In genomic region chr22:42257386-42257785, GRCh38 we compare ENCODE assay signal across 21 cellular contexts. TPM values are rescaled to one million over a fixed set of nuclear protein-coding genes. Genes with fewer than 3 reads are reported as not detected.
DNase-seq lines count a peak whose midpoint lies in the region; ATAC-seq and TF ChIP-seq lines count a peak whose summit lies in the region.
"Had no signal": no experiment of that assay in that cellular context is flagged by ENCODE, and none has a peak within 500 bp of the region (broad histone marks: within the 10 kb centered on the region; RNA-seq: fewer than 3 reads in every experiment).

No MANE protein-coding gene starts in this region.

- H3K4me3 Mint-ChIP-seq in CD4-positive, alpha-beta memory T cell: peak overlapping the region in 3 of 8 donors; percentile 3 to 54 (median 47)
- H3K4me3 Mint-ChIP-seq in endothelial cell (ENCODE audit: unreplicated experiment) (no peak overlapping the region), progenitor cell of endocrine pancreas (ENCODE audit: low read depth) (no peak overlapping the region)

- BruUV-seq in IMR-90 (replicated peaks; lab: Mats Ljungman, UMichigan): no TSS peak

- no peak overlapping the region for H2AK9ac ChIP-seq in IMR-90 (replicated peaks; ENCODE audit: low read depth, low read length, poor library complexity)

- dilution Hi-C loops in IMR-90 (cut with HindIII; ENCODE audit: low sequenced_read_pairs, unreplicated experiment): no loop called here

- H3K79me1 ChIP-seq in IMR-90 (ENCODE audit: low read depth in 1 of 2, low read length in 2 of 2): peaks cover 47 to 83% of the 10 kb centered on the region in 2 experiments

- no peak overlapping the region for H3K4me3 ChIP-seq in CD4-positive, alpha-beta memory T cell (ENCODE audit: low read length in 2 of 2)
- H3K4me3 ChIP-seq in IMR-90 (ENCODE audit: insufficient read depth, low read depth, low read length): no peak overlapping the region
- H3K4me3 ChIP-seq: A549 had no signal

- peak overlapping the region in 4 of 7 donors; percentile 4 to 81 (median 58) for H3K27ac Mint-ChIP-seq in CD4-positive, alpha-beta memory T cell
- H3K27ac Mint-ChIP-seq in endothelial cell (ENCODE audit: unreplicated experiment) (peak overlapping the region; percentile 13), progenitor cell of endocrine pancreas (peak overlapping the region; percentile 14)

- CTCF ChIA-PET in CD4-positive, alpha-beta memory T cell (lab: Charles Lee; ENCODE audit: partially characterized antibody): interaction anchor here (1.4 kb wide), 1 partner anchor 166 kb away, joined by 6 read pairs; the partner anchor contains the start of gene NDUFA6
- CTCF ChIA-PET in IMR-90 (lab: Yijun Ruan, JAX): interaction anchor here (1.2 kb wide), 1 partner anchor 10 kb away, joined by 4 read pairs; no protein-coding TSS in a partner anchor

- H2BK120ac ChIP-seq in IMR-90 (ENCODE audit: low read depth, low read length): no peak overlapping the region

- H3K27me3 Mint-ChIP-seq in CD4-positive, alpha-beta memory T cell: no peaks in the 10 kb centered on the region
- H3K27me3 Mint-ChIP-seq in endothelial cell (ENCODE audit: unreplicated experiment): no peaks in the 10 kb centered on the region
- H3K27me3 Mint-ChIP-seq in progenitor cell of endocrine pancreas: no peaks in the 10 kb centered on the region

- H3K9ac ChIP-seq in IMR-90 (ENCODE audit: low read depth, low read length): no peak overlapping the region
- H3K9ac ChIP-seq: KMS-11 had no signal

- peaks cover 80% of the 10 kb centered on the region for H4K20me1 ChIP-seq in IMR-90 (ENCODE audit: insufficient read depth, low read length)

- no peak overlapping the region for H4K8ac ChIP-seq in IMR-90 (ENCODE audit: low read depth in 2 of 2, low read length in 2 of 2)

- H3K27me3 ChIP-seq in CD4-positive, alpha-beta memory T cell (ENCODE audit: insufficient read depth, low read length): no peaks in the 10 kb centered on the region
- no peaks in the 10 kb centered on the region for H3K27me3 ChIP-seq in IMR-90 (ENCODE audit: control insufficient read depth, insufficient read depth, low read length)

- intact Hi-C loops in CD4-positive, alpha-beta memory T cell (cut with micrococcal nuclease): loop anchor here (5.0 kb wide), 1 partner anchor 40 kb away; no protein-coding TSS in a partner anchor
- intact Hi-C loops in IMR-90 (cut with micrococcal nuclease): loop anchor here (5.0 to 10.0 kb wide), 2 partner anchors 40 to 163 kb away; partner anchors contain the start of gene NDUFA6

- POLR2A ChIA-PET in CD4-positive, alpha-beta memory T cell (lab: Charles Lee; ENCODE audit: partially characterized antibody): no interaction called here
- POLR2A ChIA-PET in IMR-90 (lab: Charles Lee; ENCODE audit: unreplicated experiment): no interaction called here

- no peak overlapping the region for H2BK5ac ChIP-seq in IMR-90 (ENCODE audit: low read depth, low read length, poor library complexity, severe bottlenecking)

- H3K4me1 ChIP-seq in CD4-positive, alpha-beta memory T cell (ENCODE audit: insufficient read depth, low read length): peaks cover 72% of the 10 kb centered on the region
- peaks cover 13% of the 10 kb centered on the region for H3K4me1 ChIP-seq in IMR-90 (ENCODE audit: control insufficient read depth, insufficient read depth, low read length)

- peaks cover 15% of the 10 kb centered on the region for H3K9me1 ChIP-seq in IMR-90 (ENCODE audit: insufficient read depth, low read length)

- WGBS in IMR-90 (ENCODE audit: extremely low coverage in 2 of 2, insufficient read length in 1 of 2), 2 experiments: no CpG with 5 or more reads among the region's 2 CpGs

- no peak overlapping the region for H3K14ac ChIP-seq in IMR-90 (replicated peaks; ENCODE audit: low read depth, low read length)

- no peak for TF ChIP-seq RAD21 in IMR-90 (IDR thresholded peaks at IDR 0.05; ENCODE audit: low read length)

- no peak overlapping the region for H3K27ac ChIP-seq in CD4-positive, alpha-beta memory T cell (ENCODE audit: low read depth, low read length)
- H3K27ac ChIP-seq in IMR-90 (ENCODE audit: insufficient read depth, low read length): no peak overlapping the region
- H3K27ac ChIP-seq: A549, KMS-11, RWPE1 had no signal

- TF ChIP-seq POLR2A in IMR-90 (IDR thresholded peaks at IDR 0.05; ENCODE audit: low read depth, low read length): no peak

- H3K9me3 ChIP-seq in CD4-positive, alpha-beta memory T cell (ENCODE audit: control insufficient read depth in 1 of 2, low read length in 2 of 2): no peaks in the 10 kb centered on the region
- H3K9me3 ChIP-seq in IMR-90 (ENCODE audit: control insufficient read depth, insufficient read depth, low read length): no peaks in the 10 kb centered on the region
- H3K9me3 ChIP-seq: A549 had no signal

- H3K4me2 ChIP-seq in IMR-90 (ENCODE audit: low read depth, low read length): no peak overlapping the region
- H3K4me2 ChIP-seq: A549, KMS-11 had no signal

- no peak overlapping the region for H3K18ac ChIP-seq in IMR-90 (ENCODE audit: low read depth, low read length)

- ATAC-seq in IMR-90 (ENCODE audit: low read depth): peak; percentile 74
- ATAC-seq in HG03175 (IDR thresholded peaks at IDR 0.05; ENCODE audit: unreplicated experiment): no peak
- ATAC-seq: A549, PC-3, SK-N-SH treated with all-trans-retinoic acid at 6 μM for 48 hours had no signal

- no peak overlapping the region for H3K23ac ChIP-seq in IMR-90 (ENCODE audit: low read depth, low read length)

- no peak overlapping the region for H4K91ac ChIP-seq in IMR-90 (ENCODE audit: insufficient read depth, low read depth, low read length)

- H3K4me1 Mint-ChIP-seq in CD4-positive, alpha-beta memory T cell: peaks cover 62 to 83% (median 73%) of the 10 kb centered on the region in 4 donors
- peaks cover 20% of the 10 kb centered on the region for H3K4me1 Mint-ChIP-seq in endothelial cell (ENCODE audit: unreplicated experiment)
- H3K4me1 Mint-ChIP-seq in progenitor cell of endocrine pancreas (ENCODE audit: low read depth): peaks cover 9% of the 10 kb centered on the region

- in situ Hi-C loops in IMR-90 (cut with MboI; ENCODE audit: low sequenced_read_pairs): no loop called here

- no peak overlapping the region for H3K4ac ChIP-seq in IMR-90 (ENCODE audit: low read depth, low read length)

- H2AFZ ChIP-seq in IMR-90 (replicated peaks; ENCODE audit: low read length, poor library complexity): no peak overlapping the region

- no peak overlapping the region for H2BK20ac ChIP-seq in IMR-90 (ENCODE audit: low read depth, low read length)

- H4K5ac ChIP-seq in IMR-90 (ENCODE audit: low read depth, low read length): no peak overlapping the region

- no peak overlapping the region for H3K56ac ChIP-seq in IMR-90 (ENCODE audit: extremely low read depth, insufficient read depth, low read length)

- no peaks in the 10 kb centered on the region for H3K36me3 ChIP-seq in CD4-positive, alpha-beta memory T cell (ENCODE audit: insufficient read depth, low read length)
- H3K36me3 ChIP-seq in IMR-90 (ENCODE audit: control insufficient read depth, insufficient read depth, low read length): no peaks in the 10 kb centered on the region

- no peak overlapping the region for H2BK15ac ChIP-seq in IMR-90 (ENCODE audit: low read depth, low read length)

- H2AK5ac ChIP-seq in IMR-90 (ENCODE audit: low read depth, low read length): no peak overlapping the region

- DNase-seq in CD4-positive, alpha-beta memory T cell: no peak
- DNase-seq in IMR-90 (peak; percentile 18), endothelial cell (ENCODE audit: low spot score) (no peak), progenitor cell of endocrine pancreas (ENCODE audit: low spot score, unreplicated experiment) (no peak), NCI-H446 (lab: John Stamatoyannopoulos, UW) (no peak), NCI-H226 (no peak)
- DNase-seq: DMS 273 treated with DMSO at 0.1 percent for 48 hours, DND-41, GDM1, GOT3, MV-4-11, NCI-H187, NCI-H2227 treated with DMSO at 0.1 percent for 48 hours, NCI-H524 treated with DMSO at 0.1 percent for 48 hours, PC-3, SIG-M5 had no signal

- peaks cover 4 to 5% of the 10 kb centered on the region in 2 donors for H3K36me3 Mint-ChIP-seq in CD4-positive, alpha-beta memory T cell
- H3K36me3 Mint-ChIP-seq in endothelial cell (ENCODE audit: low read depth, unreplicated experiment) (no peaks in the 10 kb centered on the region), progenitor cell of endocrine pancreas (ENCODE audit: insufficient read depth) (peaks cover 2% of the 10 kb centered on the region)

- TF ChIP-seq CTCF in IMR-90 (conservative IDR thresholded peaks at IDR 0.05; ENCODE audit: low read depth, low read length) (no peak), endothelial cell (IDR thresholded peaks at IDR 0.05; ENCODE audit: unreplicated experiment) (no peak), progenitor cell of endocrine pancreas (IDR thresholded peaks at IDR 0.05; ENCODE audit: unreplicated experiment) (no peak)

- peaks cover 0 to 3% (median 0%) of the 10 kb centered on the region in 8 donors for H3K9me3 Mint-ChIP-seq in CD4-positive, alpha-beta memory T cell
- H3K9me3 Mint-ChIP-seq in endothelial cell (ENCODE audit: unreplicated experiment) (no peaks in the 10 kb centered on the region), progenitor cell of endocrine pancreas (ENCODE audit: low read depth) (no peaks in the 10 kb centered on the region)

TF ChIP-seq in IMR-90, 13 proteins besides CTCF, POLR2A, EP300 and RAD21 (continues in another document):
- TF ChIP-seq RCOR1 (IDR thresholded peaks at IDR 0.05; ENCODE audit: insufficient replicate concordance, low read length) (no peak), MAZ (IDR thresholded peaks at IDR 0.05; ENCODE audit: borderline replicate concordance, low read depth, low read length) (no peak), SMC3 (IDR thresholded peaks at IDR 0.05; ENCODE audit: low read depth, low read length) (no peak), MAFK (IDR thresholded peaks at IDR 0.05; ENCODE audit: low read depth, low read length) (no peak), FOS (IDR thresholded peaks at IDR 0.05; ENCODE audit: low read depth, low read length) (no peak), CEBPB (IDR thresholded peaks at IDR 0.05; ENCODE audit: low read depth, low read length) (no peak), CHD1 (IDR thresholded peaks at IDR 0.05; ENCODE audit: low read depth, low read length) (no peak)

RNA-seq across cellular contexts. Expression of gene TCF20, which starts 13.1 kb away (rescaled TPM):
- total RNA-seq in CD4-positive, alpha-beta memory T cell: 10 to 100 TPM; 88.7 to 93.4 TPM
- 1 to 10 TPM in 1 of 2 donors, under 1 TPM in 1; 0.72 to 4.8 TPM for polyA plus RNA-seq in CD4-positive, alpha-beta memory T cell
- total RNA-seq in IMR-90 (2012; rRNA removed): 20.0 and 23.7 TPM in 2 replicates
- 8.9 and 9.5 TPM in 2 replicates for polyA plus RNA-seq in IMR-90 (2012; rRNA removed)
- 5.9 and 6.1 TPM in 2 replicates for polyA plus RNA-seq in IMR-90 (2012; cell fraction: cytosol; rRNA removed)
- 5.2 and 7.9 TPM in 2 replicates for polyA plus RNA-seq in IMR-90 (2012; cell fraction: nucleus; rRNA removed; ENCODE audit: low replicate concordance)
- 63.6 TPM for total RNA-seq in endothelial cell (ENCODE audit: unreplicated experiment)
- 66.1 and 68.5 TPM in 2 replicates for total RNA-seq in progenitor cell of endocrine pancreas
